Comparison of ENCODE assay signal across 7 cellular contexts in genomic region chr10:48363617-48364355, GRCh38.
DNase-seq lines count a peak whose midpoint lies in the region; FAIRE-seq lines count a peak whose summit lies in the region.

No MANE protein-coding gene starts in this region.

- H3K9me3 ChIP-seq in effector memory CD4-positive, alpha-beta T cell (ENCODE audit: control insufficient read depth, low read length) = no peaks in the 10 kb centered on the region

- H3K27me3 ChIP-seq in effector memory CD4-positive, alpha-beta T cell (replicated peaks; ENCODE audit: control insufficient read depth, insufficient read depth, low read length, poor library complexity, severe bottlenecking) = no peaks in the 10 kb centered on the region

- FAIRE-seq in HTR-8/SVneo (lab: Jason Lieb, UNC) (no peak), islet of Langerhans (lab: Jason Lieb, UNC) (peak; percentile 98)

- no peak overlapping the region for H3K4me3 ChIP-seq in effector memory CD4-positive, alpha-beta T cell (ENCODE audit: insufficient read depth, low read depth, low read length, poor library complexity, severe bottlenecking)

- no peaks in the 10 kb centered on the region for H3K36me3 ChIP-seq in effector memory CD4-positive, alpha-beta T cell (ENCODE audit: control insufficient read depth, insufficient read depth, low read length)

- peak; percentile 81 for DNase-seq in ELR (ENCODE audit: low read depth)
- peak; percentile 53 for DNase-seq in HTR-8/SVneo (ENCODE audit: insufficient read length, low spot score)
- DNase-seq in OCI-M1 (lab: John Stamatoyannopoulos, UW) = peak; percentile 91
- DNase-seq in T47D (ENCODE audit: low read depth in 1 of 2, low spot score in 1 of 2) = peak; percentile 30 to 86
- DNase-seq in stimulated activated CD4-positive, alpha-beta T cell treated with anti-CD3 and anti-CD28 coated beads, TNF-alpha, amount 100 ng/mL, for 48 hours (ENCODE audit: low read depth in 3 of 3) = peak in 2 of 3 donors; percentile 4
- DNase-seq in effector memory CD4-positive, alpha-beta T cell = no peak

- in situ Hi-C loops in T47D (cut with HindIII; ENCODE audit: low pct_unique_long_range_greater_than_20kb, low sequenced_read_pairs) = no loop called here

- H3K4me1 ChIP-seq in effector memory CD4-positive, alpha-beta T cell (ENCODE audit: control insufficient read depth, insufficient read depth, low read length, poor library complexity, severe bottlenecking) = no peaks in the 10 kb centered on the region

- no peak overlapping the region for H3K27ac ChIP-seq in effector memory CD4-positive, alpha-beta T cell (ENCODE audit: insufficient read depth, low read length, poor library complexity, severe bottlenecking)

Comparison
In these comparisons a context has a peak if more than half of its experiments do, and no peak if none do; other contexts are left out.
1. DNase-seq: peak in ELR (single experiment), HTR-8/SVneo (single experiment), OCI-M1 (single experiment), T47D (2 of 2) and stimulated activated CD4-positive, alpha-beta T cell treated with anti-CD3 and anti-CD28 coated beads, TNF-alpha, amount 100 ng/mL, for 48 hours (2 of 3); none in effector memory CD4-positive, alpha-beta T cell (0 of 3).